ENCODE assay signal across 30 cellular contexts in the genomic region with DNA sequence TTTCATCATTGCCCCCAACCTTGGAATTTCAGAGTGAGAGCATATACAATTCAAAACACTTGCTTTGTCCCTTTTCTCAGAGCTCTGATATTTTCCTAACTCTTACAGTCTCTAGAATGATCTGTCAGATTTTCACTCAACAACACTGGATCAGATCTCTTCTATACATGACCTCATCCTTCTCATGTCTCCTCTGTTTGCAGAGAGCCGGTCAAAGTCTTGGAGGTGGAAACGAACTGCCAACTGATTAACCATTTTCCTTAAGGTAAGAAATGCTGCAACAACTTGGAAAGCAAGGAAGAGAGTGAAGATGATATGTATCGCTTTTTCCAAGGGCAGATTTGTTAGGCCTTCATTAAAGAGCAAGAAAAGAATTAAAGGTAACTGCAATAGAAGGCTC. TPM values are rescaled to one million over a fixed set of nuclear protein-coding genes. Genes with fewer than 3 reads are reported as not detected.
A peak's percentile ranks its signal among the peaks of the same experiment; 100 is the strongest.
DNase-seq lines count a peak whose midpoint lies in the region; ATAC-seq and TF ChIP-seq lines count a peak whose summit lies in the region.
"Had no signal": no experiment of that assay in that cellular context is flagged by ENCODE, and none has a peak within 500 bp of the region (broad histone marks: within the 10 kb centered on the region; RNA-seq: fewer than 3 reads in every experiment).

No MANE protein-coding gene starts in this region.

- H4K8ac ChIP-seq in IMR-90 (ENCODE audit: low read depth in 2 of 2, low read length in 2 of 2): peak overlapping the region in 1 of 2 experiments; percentile 81; a peak in 3 of 4 replicates

- H2AFZ ChIP-seq in IMR-90 (replicated peaks; ENCODE audit: low read length, poor library complexity): no peak overlapping the region

- peak overlapping the region; percentile 30; the same call in 1 of the 2 replicates for H3K4ac ChIP-seq in IMR-90 (ENCODE audit: low read depth, low read length)

- no CpG with 5 or more reads among the region's 3 CpGs for WGBS in IMR-90 (ENCODE audit: extremely low coverage in 2 of 2, insufficient read length in 1 of 2), 2 experiments

- no peaks in the 10 kb centered on the region for H3K27me3 ChIP-seq in CD8-positive, alpha-beta memory T cell (ENCODE audit: insufficient read depth, low read length, poor library complexity, severe bottlenecking)
- H3K27me3 ChIP-seq in IMR-90 (ENCODE audit: control insufficient read depth, insufficient read depth, low read length): no peaks in the 10 kb centered on the region
- no peaks in the 10 kb centered on the region for H3K27me3 ChIP-seq in uterus
- H3K27me3 ChIP-seq: MG63 had no signal

- H2BK20ac ChIP-seq in IMR-90 (ENCODE audit: low read depth, low read length): peak overlapping the region; percentile 28; the same call in 1 of the 2 replicates

- no peak overlapping the region for H2AK5ac ChIP-seq in IMR-90 (ENCODE audit: low read depth, low read length)

- no peaks in the 10 kb centered on the region for H3K9me3 ChIP-seq in CD8-positive, alpha-beta memory T cell (ENCODE audit: low read length)
- no peaks in the 10 kb centered on the region for H3K9me3 ChIP-seq in IMR-90 (ENCODE audit: control insufficient read depth, insufficient read depth, low read length)
- no peaks in the 10 kb centered on the region for H3K9me3 ChIP-seq in uterus
- H3K9me3 ChIP-seq: BLaER1 treated with 17β-estradiol and CSF1 and Interleukin-3, amounts not matched to agents 10 nM and 100 nM; MG63 had no signal

- peak overlapping the region; percentile 9 for H3K27ac ChIP-seq in CD8-positive, alpha-beta memory T cell (ENCODE audit: low read depth, low read length)
- H3K27ac ChIP-seq in IMR-90 (ENCODE audit: insufficient read depth, low read length): no peak overlapping the region
- no peak overlapping the region for H3K27ac ChIP-seq in uterus
- H3K27ac ChIP-seq: HL-60 had no signal

- POLR2A ChIA-PET in CD8-positive, alpha-beta memory T cell (lab: Charles Lee): no interaction called here
- POLR2A ChIA-PET in IMR-90 (lab: Charles Lee; ENCODE audit: unreplicated experiment): no interaction called here

- no peak for TF ChIP-seq RAD21 in IMR-90 (IDR thresholded peaks at IDR 0.05; ENCODE audit: low read length)

- H4K91ac ChIP-seq in IMR-90 (ENCODE audit: insufficient read depth, low read depth, low read length): peak overlapping the region; percentile 45; the same call in 1 of the 2 replicates

- no peaks in the 10 kb centered on the region for H3K9me1 ChIP-seq in IMR-90 (ENCODE audit: insufficient read depth, low read length)

- in situ Hi-C loops in IMR-90 (cut with MboI; ENCODE audit: low sequenced_read_pairs): no loop called here

- H3K14ac ChIP-seq in IMR-90 (replicated peaks; ENCODE audit: low read depth, low read length): peak overlapping the region; percentile 77

- peak overlapping the region; percentile 60; the same call in 2 of the 3 replicates for H2BK15ac ChIP-seq in IMR-90 (ENCODE audit: low read depth, low read length)

- ATAC-seq in IMR-90 (ENCODE audit: low read depth) (no peak), left colon (peak; percentile 31), GM18907 (IDR thresholded peaks at IDR 0.05; ENCODE audit: unreplicated experiment) (no peak), GM18870 (IDR thresholded peaks at IDR 0.05; ENCODE audit: unreplicated experiment) (no peak)
- ATAC-seq in central memory CD8-positive, alpha-beta T cell (replicated peaks; ENCODE audit: extremely low read depth, poor library complexity, severe bottlenecking): no peak
- ATAC-seq: GM12878 had no signal

- H3K23ac ChIP-seq in IMR-90 (ENCODE audit: low read depth, low read length): peak overlapping the region; percentile 14; the same call in 1 of the 2 replicates

- H3K4me3 Mint-ChIP-seq in CD8-positive, alpha-beta memory T cell: no peak overlapping the region
- no peak overlapping the region for H3K4me3 Mint-ChIP-seq in central memory CD8-positive, alpha-beta T cell
- H3K4me3 Mint-ChIP-seq: CD4-positive, alpha-beta T cell; H9 had no signal

- CTCF ChIA-PET in CD8-positive, alpha-beta memory T cell (lab: Charles Lee): no interaction called here
- CTCF ChIA-PET in IMR-90 (lab: Yijun Ruan, JAX): no interaction called here

- no peaks in the 10 kb centered on the region for H3K79me1 ChIP-seq in IMR-90 (ENCODE audit: low read depth in 1 of 2, low read length in 2 of 2)

- no peak overlapping the region for H3K4me3 ChIP-seq in CD8-positive, alpha-beta memory T cell (ENCODE audit: low read length)
- no peak overlapping the region for H3K4me3 ChIP-seq in IMR-90 (ENCODE audit: insufficient read depth, low read depth, low read length)
- no peak overlapping the region for H3K4me3 ChIP-seq in uterus
- H3K4me3 ChIP-seq: BLaER1 treated with 17β-estradiol and CSF1 and Interleukin-3, amounts not matched to agents 10 nM and 100 nM; GM12878; MG63 had no signal

- H3K36me3 ChIP-seq in CD8-positive, alpha-beta memory T cell (ENCODE audit: insufficient read depth, low read length): no peaks in the 10 kb centered on the region
- no peaks in the 10 kb centered on the region for H3K36me3 ChIP-seq in IMR-90 (ENCODE audit: control insufficient read depth, insufficient read depth, low read length)
- no peaks in the 10 kb centered on the region for H3K36me3 ChIP-seq in uterus
- H3K36me3 ChIP-seq: BLaER1 treated with 17β-estradiol and CSF1 and Interleukin-3, amounts not matched to agents 10 nM and 100 nM; MG63 had no signal

- H3K27me3 Mint-ChIP-seq in CD8-positive, alpha-beta memory T cell: peaks cover 2 to 16% of the 10 kb centered on the region in 2 donors
- H3K27me3 Mint-ChIP-seq in central memory CD8-positive, alpha-beta T cell: no peaks in the 10 kb centered on the region

- H3K9me3 Mint-ChIP-seq in CD8-positive, alpha-beta memory T cell: no peaks in the 10 kb centered on the region
- H3K9me3 Mint-ChIP-seq in central memory CD8-positive, alpha-beta T cell: no peaks in the 10 kb centered on the region
- H3K9me3 Mint-ChIP-seq: CD4-positive, alpha-beta T cell; H9 had no signal

- H3K9ac ChIP-seq in IMR-90 (ENCODE audit: low read depth, low read length): no peak overlapping the region

- TF ChIP-seq CTCF in IMR-90 (conservative IDR thresholded peaks at IDR 0.05; ENCODE audit: low read depth, low read length) (no peak), uterus (IDR thresholded peaks at IDR 0.05) (no peak)

- H2AK9ac ChIP-seq in IMR-90 (replicated peaks; ENCODE audit: low read depth, low read length, poor library complexity): no peak overlapping the region

- H4K20me1 ChIP-seq in IMR-90 (ENCODE audit: insufficient read depth, low read length): no peaks in the 10 kb centered on the region
- H4K20me1 ChIP-seq: BLaER1 treated with 17β-estradiol and CSF1 and Interleukin-3, amounts not matched to agents 10 nM and 100 nM had no signal

- dilution Hi-C loops in IMR-90 (cut with HindIII; ENCODE audit: low sequenced_read_pairs, unreplicated experiment): no loop called here

- peak overlapping the region; percentile 37; the same call in 1 of the 2 replicates for H3K18ac ChIP-seq in IMR-90 (ENCODE audit: low read depth, low read length)

- no TSS peak for BruUV-seq in IMR-90 (replicated peaks; lab: Mats Ljungman, UMichigan)

- no peak overlapping the region for H3K27ac Mint-ChIP-seq in CD8-positive, alpha-beta memory T cell
- H3K27ac Mint-ChIP-seq in central memory CD8-positive, alpha-beta T cell (ENCODE audit: low read depth): peak overlapping the region; percentile 3
- H3K27ac Mint-ChIP-seq: CD4-positive, alpha-beta T cell; H9 had no signal

- TF ChIP-seq POLR2A in IMR-90 (IDR thresholded peaks at IDR 0.05; ENCODE audit: low read depth, low read length) (no peak), uterus (IDR thresholded peaks at IDR 0.05) (no peak)

- H3K4me1 ChIP-seq in CD8-positive, alpha-beta memory T cell (ENCODE audit: insufficient read depth, low read length): no peaks in the 10 kb centered on the region
- H3K4me1 ChIP-seq in IMR-90 (ENCODE audit: control insufficient read depth, insufficient read depth, low read length): no peaks in the 10 kb centered on the region; the same call in 1 of the 2 replicates
- peaks cover 0 to 3% of the 10 kb centered on the region in 2 donors for H3K4me1 ChIP-seq in uterus

- intact Hi-C loops in IMR-90 (cut with micrococcal nuclease): no loop called here
- intact Hi-C loops in left colon (cut with DNase I, micrococcal nuclease): no loop called here
- intact Hi-C loops in uterus (cut with DNase I; ENCODE audit: low total_unique reads): no loop called here

- peaks cover 0 to 2% (median 0%) of the 10 kb centered on the region in 3 donors for H3K36me3 Mint-ChIP-seq in CD8-positive, alpha-beta memory T cell
- H3K36me3 Mint-ChIP-seq in central memory CD8-positive, alpha-beta T cell (ENCODE audit: insufficient read depth): no peaks in the 10 kb centered on the region

- peak overlapping the region; percentile 92 for H2BK120ac ChIP-seq in IMR-90 (ENCODE audit: low read depth, low read length)

- no peak overlapping the region for H3K56ac ChIP-seq in IMR-90 (ENCODE audit: extremely low read depth, insufficient read depth, low read length)

- no peak for DNase-seq in CD8-positive, alpha-beta memory T cell
- no peak for DNase-seq in IMR-90
- DNase-seq in central memory CD8-positive, alpha-beta T cell (ENCODE audit: low spot score in 2 of 2): no peak
- DNase-seq in left colon: no peak
- no peak for DNase-seq in uterus
- no peak for DNase-seq in medulla oblongata (ENCODE audit: extremely low spot score)
- DNase-seq: AML-193; CD4-positive, alpha-beta T cell; COR-L47; DMS79; GDM1; H9; KBM-7; MG63; NCI-H1105 treated with DMSO at 0.1 percent for 48 hours; NCI-H146; NCI-H1930; NCI-H2107; NCI-H446 treated with DMSO at 0.1 percent for 48 hours; NCI-H526; NCI-H82; NK-92 treated with Interleukin-12 subunit alpha and Interleukin-12 subunit beta, amount 100 ng/mL, for 24 hours; Right ventricle myocardium superior; RPMI8226; T-helper 1 cell had no signal

- H3K4me1 Mint-ChIP-seq in CD8-positive, alpha-beta memory T cell: peaks cover 3 to 6% (median 4%) of the 10 kb centered on the region in 3 donors
- peaks cover 6% of the 10 kb centered on the region for H3K4me1 Mint-ChIP-seq in central memory CD8-positive, alpha-beta T cell

- peak overlapping the region; percentile 1; the same call in 1 of the 2 replicates for H4K5ac ChIP-seq in IMR-90 (ENCODE audit: low read depth, low read length)

- no peak overlapping the region for H2BK5ac ChIP-seq in IMR-90 (ENCODE audit: low read depth, low read length, poor library complexity, severe bottlenecking)

- no peak overlapping the region for H3K4me2 ChIP-seq in IMR-90 (ENCODE audit: low read depth, low read length)

RNA-seq across cellular contexts. Expression of gene TMEM17, which starts 4.9 kb away (rescaled TPM):
- under 1 TPM; 0.35 to 0.84 TPM for total RNA-seq in CD8-positive, alpha-beta memory T cell
- polyA plus RNA-seq in CD8-positive, alpha-beta memory T cell: not detected
- total RNA-seq in IMR-90 (2012; rRNA removed) (1.3 and 2.2 TPM in 2 replicates), left colon (under 1 TPM; 0.46 to 0.84 TPM), uterus (1 to 10 TPM in 2 of 4 donors, not detected in 2; 1.0 to 3.1 TPM)
- 1.2 and 1.8 TPM in 2 replicates for polyA plus RNA-seq in IMR-90 (2012; rRNA removed)
- polyA plus RNA-seq in IMR-90 (2012; cell fraction: cytosol; rRNA removed): 0.62 and 0.76 TPM in 2 replicates
- polyA plus RNA-seq in IMR-90 (2012; cell fraction: nucleus; rRNA removed; ENCODE audit: low replicate concordance): 0.34 and 2.2 TPM in 2 replicates
- total RNA-seq: CD4-positive, alpha-beta T cell had no signal
